ENCODE assay signal across 1 cellular context in the genomic region with DNA sequence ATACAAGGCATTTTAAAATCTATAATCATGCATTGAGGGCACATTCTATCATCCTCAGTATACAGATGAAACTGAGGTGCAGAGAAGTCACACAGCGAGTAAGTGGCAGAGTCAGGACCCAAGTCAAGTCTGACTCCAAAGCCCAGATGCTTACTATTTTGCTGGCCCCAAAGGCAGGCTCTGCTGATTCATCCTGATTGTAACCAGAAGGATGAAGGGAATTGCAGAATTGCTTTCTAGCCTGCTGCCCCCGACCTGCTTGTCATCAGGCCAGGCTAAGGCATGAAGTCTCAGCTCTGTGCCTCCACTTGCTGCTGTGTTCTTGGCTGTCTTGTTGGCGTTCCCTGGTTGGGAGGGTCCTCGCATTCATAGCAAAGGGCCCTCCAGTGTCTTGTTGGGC.
TF ChIP-seq lines count a peak whose summit lies in the region.

No MANE protein-coding gene starts in this region.

TF ChIP-seq in HEK293, 187 proteins besides CTCF, POLR2A, EP300 and RAD21 (continued from another document):
- TF ChIP-seq, protein P1, sequence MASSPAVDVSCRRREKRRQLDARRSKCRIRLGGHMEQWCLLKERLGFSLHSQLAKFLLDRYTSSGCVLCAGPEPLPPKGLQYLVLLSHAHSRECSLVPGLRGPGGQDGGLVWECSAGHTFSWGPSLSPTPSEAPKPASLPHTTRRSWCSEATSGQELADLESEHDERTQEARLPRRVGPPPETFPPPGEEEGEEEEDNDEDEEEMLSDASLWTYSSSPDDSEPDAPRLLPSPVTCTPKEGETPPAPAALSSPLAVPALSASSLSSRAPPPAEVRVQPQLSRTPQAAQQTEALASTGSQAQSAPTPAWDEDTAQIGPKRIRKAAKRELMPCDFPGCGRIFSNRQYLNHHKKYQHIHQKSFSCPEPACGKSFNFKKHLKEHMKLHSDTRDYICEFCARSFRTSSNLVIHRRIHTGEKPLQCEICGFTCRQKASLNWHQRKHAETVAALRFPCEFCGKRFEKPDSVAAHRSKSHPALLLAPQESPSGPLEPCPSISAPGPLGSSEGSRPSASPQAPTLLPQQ (tag by site-specific recombination; IDR thresholded peaks at IDR 0.05) = no peak
- no peak for TF ChIP-seq PBX3 (CRISPR knock-in tag; IDR thresholded peaks at IDR 0.05)
